In the genomic region with DNA sequence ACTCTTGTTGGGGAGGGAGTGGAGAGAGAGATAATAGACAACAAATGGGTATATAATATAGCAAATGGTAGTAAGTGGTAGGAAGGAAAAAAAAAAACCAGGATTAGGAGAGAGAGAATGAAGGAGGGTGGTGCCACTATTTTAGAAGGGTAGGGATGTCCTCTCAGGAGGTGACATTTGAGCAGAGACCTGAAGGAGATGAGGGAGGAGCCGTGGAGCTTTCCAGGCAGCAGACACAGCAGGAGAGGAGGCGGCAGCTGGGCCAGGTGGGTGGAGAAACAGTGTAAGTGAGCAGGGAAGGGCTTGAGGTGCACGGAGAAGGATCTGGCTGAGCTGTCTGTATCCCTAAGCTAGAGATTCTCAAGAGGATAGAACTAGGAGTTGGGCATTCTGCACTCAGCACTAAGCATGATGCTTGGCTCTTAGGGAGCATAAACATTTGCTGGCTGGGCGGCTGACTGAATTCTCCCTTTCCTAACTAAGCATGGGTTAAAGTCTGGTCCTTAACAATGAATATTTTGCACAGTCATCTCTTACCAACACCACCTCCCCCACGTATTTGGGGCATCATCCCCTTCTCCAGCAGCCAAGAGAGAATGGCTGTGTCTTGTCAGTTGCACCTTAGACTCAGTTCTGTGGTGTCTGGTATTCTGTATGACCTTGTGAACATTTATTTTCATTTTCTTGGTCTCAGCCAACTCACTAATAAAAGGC, we compare ENCODE assay signal across 14 cellular contexts. TPM values are rescaled to one million over a fixed set of nuclear protein-coding genes. Genes with fewer than 3 reads are reported as not detected.
DNase-seq lines count a peak whose midpoint lies in the region; ATAC-seq and TF ChIP-seq lines count a peak whose summit lies in the region.
"Had no signal": no experiment of that assay in that cellular context is flagged by ENCODE, and none has a peak within 500 bp of the region (broad histone marks: within the 10 kb centered on the region; RNA-seq: fewer than 3 reads in every experiment).

No MANE protein-coding gene starts in this region.

- peak overlapping the region; percentile 90 for H3K27ac ChIP-seq in angular gyrus (ENCODE audit: low read depth, low read length)
- peak overlapping the region in 2 of 4 donors; percentile 7 to 54 for H3K27ac ChIP-seq in Peyer's patch
- no peak overlapping the region for H3K27ac ChIP-seq in tibial nerve
- H3K27ac ChIP-seq: cardiac muscle cell, thoracic aorta had no signal

- no peaks in the 10 kb centered on the region for H3K9me3 Mint-ChIP-seq in type B pancreatic cell
- H3K9me3 Mint-ChIP-seq: activated T-helper 2 cell treated with anti-CD3 and anti-CD28 coated beads, Interferon-gamma antibody, Interleukin-2, Interleukin-4, amounts not matched to agents 10 μg/mL and 5 μg/mL and 100 μg/mL, durations not matched to agents 14 hours and 24 hours and 36 hours had no signal

- TF ChIP-seq EP300 in tibial nerve (IDR thresholded peaks at IDR 0.05), result no peak

- peaks cover 5% of the 10 kb centered on the region for H3K4me1 Mint-ChIP-seq in type B pancreatic cell (ENCODE audit: unreplicated experiment)
- H3K4me1 Mint-ChIP-seq: activated CD4-positive, alpha-beta T cell treated with anti-CD3 and anti-CD28 coated beads for 36 hours had no signal

- no peak overlapping the region for H3K4me3 Mint-ChIP-seq in type B pancreatic cell
- H3K4me3 Mint-ChIP-seq: activated CD4-positive, alpha-beta T cell treated with anti-CD3 and anti-CD28 coated beads for 36 hours had no signal

- TF ChIP-seq POLR2A in Peyer's patch (IDR thresholded peaks at IDR 0.05) (no peak), tibial nerve (IDR thresholded peaks at IDR 0.05) (no peak)

- ATAC-seq in left cardiac atrium (peak; percentile 30 to 76), Right ventricle myocardium superior (ENCODE audit: poor library complexity) (no peak)
- ATAC-seq: activated CD4-positive, alpha-beta T cell treated with anti-CD3 and anti-CD28 coated beads for 36 hours had no signal

- peak overlapping the region; percentile 56 for H3K27ac Mint-ChIP-seq in type B pancreatic cell
- H3K27ac Mint-ChIP-seq: activated CD4-positive, alpha-beta T cell treated with anti-CD3 and anti-CD28 coated beads for 36 hours; activated T-helper 2 cell treated with anti-CD3 and anti-CD28 coated beads, Interferon-gamma antibody, Interleukin-2, Interleukin-4, amounts not matched to agents 10 μg/mL and 5 μg/mL and 100 μg/mL, durations not matched to agents 14 hours and 24 hours and 36 hours had no signal

- TF ChIP-seq CTCF in type B pancreatic cell (conservative IDR thresholded peaks at IDR 0.05) (no peak), Peyer's patch (IDR thresholded peaks at IDR 0.05) (no peak), tibial nerve (IDR thresholded peaks at IDR 0.05) (no peak)

- no peak overlapping the region for H3K4me3 ChIP-seq in Peyer's patch
- H3K4me3 ChIP-seq in tibial nerve, result no peak overlapping the region
- H3K4me3 ChIP-seq: cardiac muscle cell, thoracic aorta had no signal

- intact Hi-C loops in left cardiac atrium (cut with DNase I), result no loop called here
- intact Hi-C loops in Right ventricle myocardium superior (cut with DNase I), result no loop called here

- peaks cover 0 to 13% (median 0%) of the 10 kb centered on the region in 3 donors for H3K36me3 ChIP-seq in Peyer's patch
- H3K36me3 ChIP-seq in tibial nerve, result no peaks in the 10 kb centered on the region
- H3K36me3 ChIP-seq: cardiac muscle cell, thoracic aorta had no signal

- WGBS in tibial nerve, 2 donors, result 55 to 57% methylated on average over 5 of the region's 5 CpGs

- H3K9me3 ChIP-seq in Peyer's patch (no peaks in the 10 kb centered on the region), tibial nerve (no peaks in the 10 kb centered on the region)
- H3K9me3 ChIP-seq: thoracic aorta had no signal

- no peaks in the 10 kb centered on the region for H3K36me3 Mint-ChIP-seq in type B pancreatic cell

- no peak for DNase-seq in left cardiac atrium
- DNase-seq in Right ventricle myocardium superior, result no peak
- DNase-seq in middle frontal gyrus (ENCODE audit: extremely low spot score, low spot score), result peak; percentile 37
- DNase-seq in type B pancreatic cell (ENCODE audit: extremely low spot score, unreplicated experiment), result no peak
- DNase-seq in Peyer's patch, result no peak
- DNase-seq in GM19240 (ENCODE audit: insufficient read length, low spot score), result no peak
- no peak for DNase-seq in tibial nerve (ENCODE audit: low spot score in 2 of 2)
- DNase-seq: activated CD4-positive, alpha-beta T cell treated with anti-CD3 and anti-CD28 coated beads for 36 hours; DND-41; NK-92 treated with Interleukin-12 subunit alpha and Interleukin-12 subunit beta, amount 100 ng/mL, for 24 hours had no signal

- H3K27me3 Mint-ChIP-seq in type B pancreatic cell, result no peaks in the 10 kb centered on the region
- H3K27me3 Mint-ChIP-seq: activated CD4-positive, alpha-beta T cell treated with anti-CD3 and anti-CD28 coated beads for 36 hours had no signal

- peaks cover 0 to 11% (median 0%) of the 10 kb centered on the region in 4 donors for H3K4me1 ChIP-seq in Peyer's patch
- peaks cover 0 to 11% (median 2%) of the 10 kb centered on the region in 4 donors for H3K4me1 ChIP-seq in tibial nerve

- H3K27me3 ChIP-seq in Peyer's patch (no peaks in the 10 kb centered on the region), tibial nerve (no peaks in the 10 kb centered on the region)
- H3K27me3 ChIP-seq: cardiac muscle cell had no signal

RNA-seq across cellular contexts. Expression of a gene that starts 27.6 kb away (rescaled TPM):
- total RNA-seq in left cardiac atrium, result 100 to 1,000 TPM; 109 to 141 TPM
- 92.8 TPM for total RNA-seq in Right ventricle myocardium superior
- 136 and 173 TPM in 2 replicates for total RNA-seq in type B pancreatic cell (ENCODE audit: low replicate concordance)
- 100 to 1,000 TPM in 2 of 4 donors, 10 to 100 TPM in 2; 83.2 to 158 (median 102) TPM for total RNA-seq in Peyer's patch
- 100 to 1,000 TPM; 118 to 150 (median 137) TPM for total RNA-seq in tibial nerve
